ENCODE assay signal across 8 cellular contexts in the genomic region with DNA sequence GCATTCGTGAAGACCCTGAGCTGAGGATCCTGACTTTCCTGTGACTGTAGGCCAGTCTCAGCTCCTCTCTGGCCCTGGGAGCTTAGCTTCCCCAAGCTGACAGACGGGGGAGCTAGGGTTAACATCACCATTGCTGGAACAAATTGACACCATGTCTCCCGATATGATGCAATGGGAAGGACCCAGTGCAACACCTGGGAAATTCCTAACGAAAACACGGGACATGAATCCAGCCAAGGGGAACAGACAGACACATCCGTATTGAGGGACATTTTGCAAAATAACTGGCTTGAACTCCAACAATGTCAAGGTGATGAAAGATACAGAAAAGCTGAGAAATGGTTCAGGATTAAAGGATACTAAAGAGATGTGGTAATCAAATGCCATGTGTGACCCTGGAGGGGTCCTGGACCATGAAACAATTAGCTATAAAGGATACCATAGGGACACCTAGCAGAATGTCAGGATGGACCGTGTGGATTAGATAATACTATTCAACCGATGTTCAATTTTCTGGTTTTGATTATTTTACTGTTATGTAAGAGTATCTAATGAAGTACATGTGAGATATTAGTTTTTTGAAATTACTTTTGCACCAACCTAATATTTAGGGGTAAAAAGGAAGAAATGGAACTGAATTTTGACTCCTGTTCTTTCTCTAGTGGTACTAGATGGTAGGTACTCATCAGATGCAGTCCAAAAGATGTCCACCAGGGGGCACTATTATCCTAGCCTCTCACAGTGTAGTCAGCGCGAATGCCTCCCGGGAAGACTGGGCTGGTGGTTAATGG. TPM values are rescaled to one million over a fixed set of nuclear protein-coding genes. Genes with fewer than 3 reads are reported as not detected.
DNase-seq lines count a peak whose midpoint lies in the region; ATAC-seq, FAIRE-seq and TF ChIP-seq lines count a peak whose summit lies in the region.

No MANE protein-coding gene starts in this region.

- in situ Hi-C loops in brain microvascular endothelial cell (cut with HindIII; ENCODE audit: low pct_ligation_motif_present, low sequenced_read_pairs) = loop anchor here (25.0 kb wide), 1 partner anchor 102 kb away; a partner anchor contains a TSS

- TF ChIP-seq CTCF in 22Rv1 (IDR thresholded peaks at IDR 0.05) (peak; percentile 89), brain microvascular endothelial cell (IDR thresholded peaks at IDR 0.05; ENCODE audit: low read depth, low read length, missing control alignments) (peak; percentile 84)

- no peak overlapping the region for H3K27ac ChIP-seq in 22Rv1
- H3K27ac ChIP-seq in brain microvascular endothelial cell = no peak overlapping the region

- TF ChIP-seq POLR2A in GM12891 (IDR thresholded peaks at IDR 0.05; ENCODE audit: low read depth, low read length) = no peak

- H3K36me3 ChIP-seq in brain microvascular endothelial cell (replicated peaks) = peaks cover 10% of the 10 kb centered on the region

- ATAC-seq in HG02938 (IDR thresholded peaks at IDR 0.05; ENCODE audit: unreplicated experiment) = peak; percentile 83

- peak; percentile 81 for FAIRE-seq in GM12891 (lab: Jason Lieb, UNC)

- H3K4me3 ChIP-seq in brain microvascular endothelial cell (ENCODE audit: low read depth, low read length) = no peak overlapping the region

- peak; percentile 53 for DNase-seq in GM12891 (ENCODE audit: insufficient read length, low spot score)
- DNase-seq in NCI-H2081 treated with DMSO at 0.1 percent for 48 hours (lab: John Stamatoyannopoulos, UW) = peak; percentile 14
- peak; percentile 41 for DNase-seq in UCSD-AML1 (lab: John Stamatoyannopoulos, UW; ENCODE audit: unreplicated experiment)
- peak; percentile 93 for DNase-seq in brain microvascular endothelial cell
- DNase-seq in iPS-NIHi7 (ENCODE audit: extremely low spot score) = peak; percentile 89
- peak; percentile 67 to 84 for DNase-seq in stimulated activated CD4-positive, alpha-beta T cell treated with anti-CD3 and anti-CD28 coated beads, Interleukin-15, amount 100 ng/mL, for 48 hours (ENCODE audit: low read depth in 2 of 2)

- no peaks in the 10 kb centered on the region for H3K27me3 ChIP-seq in brain microvascular endothelial cell (replicated peaks)

TF ChIP-seq in GM12891, 5 proteins besides CTCF, POLR2A, EP300 and RAD21:
- no peak for TF ChIP-seq PAX5 (IDR thresholded peaks at IDR 0.05; ENCODE audit: insufficient read depth, low read length, severe bottlenecking)
- no peak for TF ChIP-seq POU2F2 (IDR thresholded peaks at IDR 0.05; ENCODE audit: low read depth, low read length)
- TF ChIP-seq TAF1 (IDR thresholded peaks at IDR 0.05; ENCODE audit: low read depth, low read length) = no peak
- no peak for TF ChIP-seq SPI1 (IDR thresholded peaks at IDR 0.05; ENCODE audit: low read depth, low read length)
- TF ChIP-seq POLR2AphosphoS5 (IDR thresholded peaks at IDR 0.05; ENCODE audit: low read depth, low read length) = no peak

RNA-seq across cellular contexts. Expression of a gene that starts 52.7 kb away (rescaled TPM):
- polyA plus RNA-seq in GM12891 (2012; ENCODE audit: low read depth, missing spikeins) = 11.7 TPM

Comparison
In these comparisons a context has a peak if more than half of its experiments do, and no peak if none do; other contexts are left out.
1. DNase-seq: peak in every context shown above with its lines; median percentile 93 in brain microvascular endothelial cell; 89 in iPS-NIHi7; 76 in stimulated activated CD4-positive, alpha-beta T cell treated with anti-CD3 and anti-CD28 coated beads, Interleukin-15, amount 100 ng/mL, for 48 hours; 53 in GM12891; 41 in UCSD-AML1; 14 in NCI-H2081 treated with DMSO at 0.1 percent for 48 hours.